ENCODE assay signal across 27 cellular contexts in genomic region chr20:45518282-45518681, GRCh38. TPM values are rescaled to one million over a fixed set of nuclear protein-coding genes. Genes with fewer than 3 reads are reported as not detected.
DNase-seq lines count a peak whose midpoint lies in the region; ATAC-seq, FAIRE-seq and TF ChIP-seq lines count a peak whose summit lies in the region.
"Had no signal": no experiment of that assay in that cellular context is flagged by ENCODE, and none has a peak within 500 bp of the region (broad histone marks: within the 10 kb centered on the region; RNA-seq: fewer than 3 reads in every experiment).

No MANE protein-coding gene starts in this region.

- TF ChIP-seq CTCF in RWPE2 (IDR thresholded peaks at IDR 0.05; ENCODE audit: poor library complexity, severe bottlenecking), result no peak
- no peak for TF ChIP-seq CTCF in pancreas (IDR thresholded peaks at IDR 0.05)
- TF ChIP-seq CTCF in GM10248 (IDR thresholded peaks at IDR 0.05; ENCODE audit: control extremely low read depth, extremely low read depth, low read depth, missing control alignments), result no peak
- no peak for TF ChIP-seq CTCF in nephron progenitor cell (IDR thresholded peaks at IDR 0.05)

- no peak overlapping the region for H3K9ac ChIP-seq in GM23248
- H3K9ac ChIP-seq: BLaER1, KMS-11 had no signal

- H3K9me2 ChIP-seq in GM23248 (ENCODE audit: insufficient read depth), result no peaks in the 10 kb centered on the region

- H3K36me3 Mint-ChIP-seq in nephron progenitor cell (ENCODE audit: low read depth), result no peaks in the 10 kb centered on the region

- H4K20me1 ChIP-seq in GM23248 (ENCODE audit: insufficient read depth), result no peaks in the 10 kb centered on the region
- H4K20me1 ChIP-seq: BLaER1 had no signal

- no peaks in the 10 kb centered on the region for H3F3A ChIP-seq in GM23248 (ENCODE audit: insufficient read depth)

- no peak overlapping the region for H3K27ac Mint-ChIP-seq in nephron progenitor cell
- H3K27ac Mint-ChIP-seq: activated CD4-positive, alpha-beta memory T cell treated with anti-CD3 and anti-CD28 coated beads, Interleukin-2, amount 10 ng/mL, durations not matched to agents 7 days and 5 days; T-helper 2 cell treated with Interferon-gamma antibody and Interleukin-4, amounts not matched to agents 5 μg/mL and 100 μg/mL, for 36 hours had no signal

- POLR2A ChIA-PET in GM10248 (lab: Yijun Ruan, JAX), result no interaction called here

- no peak overlapping the region for H3K4me2 ChIP-seq in GM23248 (ENCODE audit: unreplicated experiment)
- H3K4me2 ChIP-seq: BLaER1, KMS-11 had no signal

- CTCF ChIA-PET in GM10248 (lab: Yijun Ruan, JAX), result interaction anchor here (0.8 to 1.3 kb wide), 3 partner anchors 52 to 253 kb away, joined by 3 to 6 read pairs (median 3); no protein-coding TSS in a partner anchor

- no peak overlapping the region for H3K4me3 Mint-ChIP-seq in nephron progenitor cell
- H3K4me3 Mint-ChIP-seq: activated CD4-positive, alpha-beta memory T cell treated with anti-CD3 and anti-CD28 coated beads, Interleukin-2, amount 10 ng/mL, durations not matched to agents 7 days and 5 days; central memory CD8-positive, alpha-beta T cell; T-helper 2 cell treated with Interferon-gamma antibody and Interleukin-4, amounts not matched to agents 5 μg/mL and 100 μg/mL, for 36 hours had no signal

- no peaks in the 10 kb centered on the region for H3K36me3 ChIP-seq in GM23248 (ENCODE audit: low read depth)
- H3K36me3 ChIP-seq in RWPE2 (ENCODE audit: low read depth), result no peaks in the 10 kb centered on the region
- H3K36me3 ChIP-seq in pancreas, result no peaks in the 10 kb centered on the region
- H3K36me3 ChIP-seq: BLaER1, left ventricle myocardium inferior, sigmoid colon had no signal

- no peak overlapping the region for H3K27ac ChIP-seq in GM23248
- H3K27ac ChIP-seq in RWPE2 (ENCODE audit: poor library complexity, severe bottlenecking), result peak overlapping the region; percentile 0
- H3K27ac ChIP-seq in pancreas, result no peak overlapping the region
- H3K27ac ChIP-seq: BLaER1, dorsolateral prefrontal cortex, KMS-11, left ventricle myocardium inferior had no signal

- peak; percentile 19 for DNase-seq in GM23248
- DNase-seq in RWPE2 (ENCODE audit: low spot score), result peak; percentile 90
- peak; percentile 31 for DNase-seq in iPS-NIHi11 (ENCODE audit: low spot score)
- DNase-seq in pancreas, result no peak
- no peak for DNase-seq in activated T-cell treated with anti-CD3 and anti-CD28 coated beads, Interleukin-2, amount 50 U/mL, for 1 hour
- DNase-seq in GM10248 (ENCODE audit: extremely low spot score), result no peak
- DNase-seq in SK-N-DZ (ENCODE audit: low spot score), result no peak
- no peak for DNase-seq in nephron progenitor cell
- DNase-seq: activated CD4-positive, alpha-beta memory T cell treated with anti-CD3 and anti-CD28 coated beads, Interleukin-2, amount 10 ng/mL, durations not matched to agents 7 days and 5 days; activated CD4-positive, CD25-positive, alpha-beta regulatory T cell; activated naive CD4-positive, alpha-beta T cell; amygdala; dorsolateral prefrontal cortex; EL; erythroblast; left ventricle myocardium inferior; NCI-H1048; NCI-H2029; NCI-H446; sigmoid colon had no signal

- no peaks in the 10 kb centered on the region for H3K9me3 Mint-ChIP-seq in nephron progenitor cell
- H3K9me3 Mint-ChIP-seq: activated CD4-positive, alpha-beta memory T cell treated with anti-CD3 and anti-CD28 coated beads, Interleukin-2, amount 10 ng/mL, durations not matched to agents 7 days and 5 days; central memory CD8-positive, alpha-beta T cell; T-helper 2 cell treated with Interferon-gamma antibody and Interleukin-4, amounts not matched to agents 5 μg/mL and 100 μg/mL, for 36 hours had no signal

- H3K4me1 ChIP-seq in GM23248 (ENCODE audit: insufficient read depth) (no peaks in the 10 kb centered on the region), RWPE2 (ENCODE audit: insufficient read depth, poor library complexity, severe bottlenecking) (peaks cover 11% of the 10 kb centered on the region), pancreas (no peaks in the 10 kb centered on the region)
- H3K4me1 ChIP-seq: BLaER1, left ventricle myocardium inferior had no signal

- no peaks in the 10 kb centered on the region for H3K79me2 ChIP-seq in GM23248 (ENCODE audit: insufficient read depth)

- peaks cover 36% of the 10 kb centered on the region for H3K27me3 Mint-ChIP-seq in nephron progenitor cell (ENCODE audit: low read depth, poor library complexity)

- H3K4me1 Mint-ChIP-seq in nephron progenitor cell, result peaks cover 4% of the 10 kb centered on the region
- H3K4me1 Mint-ChIP-seq: activated CD4-positive, alpha-beta memory T cell treated with anti-CD3 and anti-CD28 coated beads, Interleukin-2, amount 10 ng/mL, durations not matched to agents 7 days and 5 days; central memory CD8-positive, alpha-beta T cell had no signal

- H3K27me3 ChIP-seq in GM23248 (replicated peaks; ENCODE audit: insufficient read depth) (no peaks in the 10 kb centered on the region), RWPE2 (ENCODE audit: insufficient read depth, poor library complexity, severe bottlenecking) (no peaks in the 10 kb centered on the region), pancreas (no peaks in the 10 kb centered on the region)
- H3K27me3 ChIP-seq: BLaER1, sigmoid colon had no signal

- H3K9me3 ChIP-seq in GM23248 (ENCODE audit: low read depth) (no peaks in the 10 kb centered on the region), RWPE2 (ENCODE audit: severe bottlenecking) (no peaks in the 10 kb centered on the region), pancreas (no peaks in the 10 kb centered on the region)
- H3K9me3 ChIP-seq: BLaER1, left ventricle myocardium inferior, sigmoid colon had no signal

- WGBS in GM23248 (ENCODE audit: low coverage in 1 of 2, low lambda C conversion rate in 2 of 2, missing lambda C conversion rate in 2 of 2), 2 experiments, result 0 to 3% methylated on average over 2 of the region's 2 CpGs
- WGBS in pancreas, 2 donors, result 47 to 56% methylated on average over 2 of the region's 2 CpGs

- no peak for FAIRE-seq in pancreas (lab: Jason Lieb, UNC)
- FAIRE-seq: RCC 7860 had no signal

- ATAC-seq in RWPE2 (ENCODE audit: low read depth), result peak; percentile 99
- ATAC-seq in pancreas, result peak in 3 of 4 donors; percentile 32 to 49 (median 32)
- ATAC-seq: SK-N-SH treated with all-trans-retinoic acid at 6 μM for 48 hours had no signal

- intact Hi-C loops in pancreas (cut with DNase I), result no loop called here

- no peak overlapping the region for H2AFZ ChIP-seq in GM23248

- H3K4me3 ChIP-seq in GM23248 (no peak overlapping the region), RWPE2 (ENCODE audit: severe bottlenecking) (no peak overlapping the region), pancreas (no peak overlapping the region)
- H3K4me3 ChIP-seq: BLaER1, dorsolateral prefrontal cortex, left ventricle myocardium inferior, sigmoid colon had no signal

- in situ Hi-C loops in GM23248 (cut with MboI), result no loop called here

RNA-seq across cellular contexts. Expression of gene SPINT3, which starts 2.9 kb away (rescaled TPM):
- not detected in 2 replicates for total RNA-seq in GM23248 (2014; rRNA removed; shearing (Covaris generic))
- polyA plus RNA-seq in GM23248 (2016; fragmentation: Nextera tagmentation; extraction: Ambion mirVana) (not detected in 2 replicates), pancreas (not detected)
- total RNA-seq in pancreas, result not detected
- polyA plus RNA-seq in SK-N-DZ (2014; cell fraction: cytosol; rRNA removed), result not detected in 2 replicates
- polyA plus RNA-seq in SK-N-DZ (2014; cell fraction: nucleus; rRNA removed), result not detected in 2 replicates
- total RNA-seq: activated CD4-positive, alpha-beta memory T cell treated with anti-CD3 and anti-CD28 coated beads, Interleukin-2, amount 10 ng/mL, durations not matched to agents 7 days and 5 days; dorsolateral prefrontal cortex; left ventricle myocardium inferior; sigmoid colon; temporal lobe had no signal
- polyA plus RNA-seq: sigmoid colon had no signal

RNA-seq across cellular contexts. Expression of gene WFDC6, which starts 21.0 kb away (rescaled TPM):
- not detected in 2 replicates for total RNA-seq in GM23248 (2014; rRNA removed; shearing (Covaris generic))
- polyA plus RNA-seq in GM23248 (2016; fragmentation: Nextera tagmentation; extraction: Ambion mirVana) (not detected in 2 replicates), pancreas (not detected)
- not detected for total RNA-seq in pancreas
- polyA plus RNA-seq in SK-N-DZ (2014; cell fraction: cytosol; rRNA removed), result not detected in 2 replicates
- not detected in 2 replicates for polyA plus RNA-seq in SK-N-DZ (2014; cell fraction: nucleus; rRNA removed)
- total RNA-seq: activated CD4-positive, alpha-beta memory T cell treated with anti-CD3 and anti-CD28 coated beads, Interleukin-2, amount 10 ng/mL, durations not matched to agents 7 days and 5 days; dorsolateral prefrontal cortex; left ventricle myocardium inferior; sigmoid colon; temporal lobe had no signal
- polyA plus RNA-seq: sigmoid colon had no signal

RNA-seq across cellular contexts. Expression of gene EPPIN, which starts 28.9 kb away (rescaled TPM):
- not detected in 2 replicates for total RNA-seq in GM23248 (2014; rRNA removed; shearing (Covaris generic))
- polyA plus RNA-seq in GM23248 (2016; fragmentation: Nextera tagmentation; extraction: Ambion mirVana), result not detected in 2 replicates
- not detected for total RNA-seq in pancreas
- polyA plus RNA-seq in pancreas, result not detected
- polyA plus RNA-seq in SK-N-DZ (2014; cell fraction: cytosol; rRNA removed), result not detected in 2 replicates
- polyA plus RNA-seq in SK-N-DZ (2014; cell fraction: nucleus; rRNA removed), result not detected in 2 replicates
- total RNA-seq: activated CD4-positive, alpha-beta memory T cell treated with anti-CD3 and anti-CD28 coated beads, Interleukin-2, amount 10 ng/mL, durations not matched to agents 7 days and 5 days; left ventricle myocardium inferior; sigmoid colon; temporal lobe had no signal
- polyA plus RNA-seq: sigmoid colon had no signal

RNA-seq across cellular contexts. Expression of gene WFDC2, which starts 48.7 kb away (rescaled TPM):
- total RNA-seq in GM23248 (2014; rRNA removed; shearing (Covaris generic)), result not detected in 2 replicates
- polyA plus RNA-seq in GM23248 (2016; fragmentation: Nextera tagmentation; extraction: Ambion mirVana) (not detected in 2 replicates), pancreas (10 to 100 TPM; 16.7 to 21.4 TPM)
- 10 to 100 TPM in 3 of 6 donors, 1 to 10 TPM in 3; 5.0 to 49.5 (median 11.0) TPM for total RNA-seq in pancreas
- polyA plus RNA-seq in SK-N-DZ (2014; cell fraction: cytosol; rRNA removed), result not detected in 2 replicates
- polyA plus RNA-seq in SK-N-DZ (2014; cell fraction: nucleus; rRNA removed), result not detected in 2 replicates
- total RNA-seq: activated CD4-positive, alpha-beta memory T cell treated with anti-CD3 and anti-CD28 coated beads, Interleukin-2, amount 10 ng/mL, durations not matched to agents 7 days and 5 days; left ventricle myocardium inferior had no signal

Comparison
In these comparisons a context has a peak if more than half of its experiments do, and no peak if none do; other contexts are left out.
1. DNase-seq: peak in GM23248 (single experiment), RWPE2 (single experiment) and iPS-NIHi11 (single experiment); none in pancreas (0 of 6), activated T-cell treated with anti-CD3 and anti-CD28 coated beads, Interleukin-2, amount 50 U/mL, for 1 hour (single experiment), GM10248 (single experiment), SK-N-DZ (single experiment) and nephron progenitor cell (single experiment).